1 cellular context compared by ENCODE assay signal in the genomic region with DNA sequence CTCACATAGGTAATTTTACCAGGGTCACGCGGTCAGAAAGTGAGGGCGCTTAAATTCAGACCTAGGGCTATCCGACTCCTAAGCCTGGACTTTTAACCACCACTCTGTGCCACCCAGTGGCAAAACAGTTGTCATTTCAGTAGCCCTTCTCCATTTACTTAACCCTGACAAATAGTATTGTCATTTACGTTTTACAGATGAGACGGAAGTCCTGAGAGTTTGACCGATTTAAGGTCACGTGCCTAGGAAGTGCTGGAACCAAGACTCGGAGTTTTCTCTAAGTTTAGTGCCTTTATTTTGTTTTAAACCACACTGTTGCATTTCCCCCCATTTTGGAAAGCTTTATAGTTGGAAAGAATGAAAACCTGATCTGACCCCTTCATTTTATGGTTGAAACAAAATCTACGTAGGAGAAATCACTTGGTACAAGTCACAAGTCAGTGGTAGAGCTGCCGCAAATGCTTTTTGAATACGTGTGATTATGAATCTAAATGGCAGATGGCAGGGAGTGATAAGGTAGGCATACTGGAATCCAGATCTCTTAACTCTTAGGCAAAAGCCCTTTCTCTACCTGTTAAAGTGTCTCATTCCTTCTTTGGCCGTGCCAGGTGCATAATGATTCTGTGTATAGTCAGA.
TF ChIP-seq lines count a peak whose summit lies in the region.

No MANE protein-coding gene starts in this region.

TF ChIP-seq in GM12878, 131 proteins besides CTCF, POLR2A, EP300 and RAD21 (continued from another document):
- TF ChIP-seq, protein P1, sequence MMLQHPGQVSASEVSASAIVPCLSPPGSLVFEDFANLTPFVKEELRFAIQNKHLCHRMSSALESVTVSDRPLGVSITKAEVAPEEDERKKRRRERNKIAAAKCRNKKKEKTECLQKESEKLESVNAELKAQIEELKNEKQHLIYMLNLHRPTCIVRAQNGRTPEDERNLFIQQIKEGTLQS (IDR thresholded peaks at IDR 0.05; ENCODE audit: borderline replicate concordance, extremely low read depth, low read depth, low read length), result peak; percentile 83; the same call in 1 of the 2 replicates
- TF ChIP-seq, protein P2, sequence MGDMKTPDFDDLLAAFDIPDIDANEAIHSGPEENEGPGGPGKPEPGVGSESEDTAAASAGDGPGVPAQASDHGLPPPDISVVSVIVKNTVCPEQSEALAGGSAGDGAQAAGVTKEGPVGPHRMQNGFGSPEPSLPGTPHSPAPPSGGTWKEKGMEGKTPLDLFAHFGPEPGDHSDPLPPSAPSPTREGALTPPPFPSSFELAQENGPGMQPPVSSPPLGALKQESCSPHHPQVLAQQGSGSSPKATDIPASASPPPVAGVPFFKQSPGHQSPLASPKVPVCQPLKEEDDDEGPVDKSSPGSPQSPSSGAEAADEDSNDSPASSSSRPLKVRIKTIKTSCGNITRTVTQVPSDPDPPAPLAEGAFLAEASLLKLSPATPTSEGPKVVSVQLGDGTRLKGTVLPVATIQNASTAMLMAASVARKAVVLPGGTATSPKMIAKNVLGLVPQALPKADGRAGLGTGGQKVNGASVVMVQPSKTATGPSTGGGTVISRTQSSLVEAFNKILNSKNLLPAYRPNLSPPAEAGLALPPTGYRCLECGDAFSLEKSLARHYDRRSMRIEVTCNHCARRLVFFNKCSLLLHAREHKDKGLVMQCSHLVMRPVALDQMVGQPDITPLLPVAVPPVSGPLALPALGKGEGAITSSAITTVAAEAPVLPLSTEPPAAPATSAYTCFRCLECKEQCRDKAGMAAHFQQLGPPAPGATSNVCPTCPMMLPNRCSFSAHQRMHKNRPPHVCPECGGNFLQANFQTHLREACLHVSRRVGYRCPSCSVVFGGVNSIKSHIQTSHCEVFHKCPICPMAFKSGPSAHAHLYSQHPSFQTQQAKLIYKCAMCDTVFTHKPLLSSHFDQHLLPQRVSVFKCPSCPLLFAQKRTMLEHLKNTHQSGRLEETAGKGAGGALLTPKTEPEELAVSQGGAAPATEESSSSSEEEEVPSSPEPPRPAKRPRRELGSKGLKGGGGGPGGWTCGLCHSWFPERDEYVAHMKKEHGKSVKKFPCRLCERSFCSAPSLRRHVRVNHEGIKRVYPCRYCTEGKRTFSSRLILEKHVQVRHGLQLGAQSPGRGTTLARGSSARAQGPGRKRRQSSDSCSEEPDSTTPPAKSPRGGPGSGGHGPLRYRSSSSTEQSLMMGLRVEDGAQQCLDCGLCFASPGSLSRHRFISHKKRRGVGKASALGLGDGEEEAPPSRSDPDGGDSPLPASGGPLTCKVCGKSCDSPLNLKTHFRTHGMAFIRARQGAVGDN (IDR thresholded peaks at IDR 0.05), result peak; percentile 9; the same call in 1 of the 2 replicates
- TF ChIP-seq HDGF (IDR thresholded peaks at IDR 0.05) (no peak), SMAD1 (IDR thresholded peaks at IDR 0.05; ENCODE audit: low read depth, partially characterized antibody) (peak; percentile 39), BHLHE40 (IDR thresholded peaks at IDR 0.05; ENCODE audit: borderline replicate concordance in 1 of 2, low read depth in 2 of 2, low read length in 1 of 2) (peak; percentile 92 to 95), CREM (IDR thresholded peaks at IDR 0.05; ENCODE audit: low read depth) (peak; percentile 92), PAX8 (IDR thresholded peaks at IDR 0.05) (0 out of 2 replicates have a peak, but pooled peaks have one; percentile 59), BACH1 (IDR thresholded peaks at IDR 0.05; ENCODE audit: borderline replicate concordance) (0 out of 2 replicates have a peak, but pooled peaks have one; percentile 17), RELA (IDR thresholded peaks at IDR 0.05; ENCODE audit: borderline replicate concordance, partially characterized antibody) (no peak), EGR1 (IDR thresholded peaks at IDR 0.05; ENCODE audit: borderline replicate concordance in 1 of 2, low read depth in 2 of 2, low read length in 2 of 2) (no peak), SMARCA5 (IDR thresholded peaks at IDR 0.05) (peak; percentile 31; the same call in 1 of the 2 replicates), GABPA (IDR thresholded peaks at IDR 0.05; ENCODE audit: low read depth) (peak; percentile 77; the same call in 1 of the 2 replicates)
- TF ChIP-seq, protein P3, sequence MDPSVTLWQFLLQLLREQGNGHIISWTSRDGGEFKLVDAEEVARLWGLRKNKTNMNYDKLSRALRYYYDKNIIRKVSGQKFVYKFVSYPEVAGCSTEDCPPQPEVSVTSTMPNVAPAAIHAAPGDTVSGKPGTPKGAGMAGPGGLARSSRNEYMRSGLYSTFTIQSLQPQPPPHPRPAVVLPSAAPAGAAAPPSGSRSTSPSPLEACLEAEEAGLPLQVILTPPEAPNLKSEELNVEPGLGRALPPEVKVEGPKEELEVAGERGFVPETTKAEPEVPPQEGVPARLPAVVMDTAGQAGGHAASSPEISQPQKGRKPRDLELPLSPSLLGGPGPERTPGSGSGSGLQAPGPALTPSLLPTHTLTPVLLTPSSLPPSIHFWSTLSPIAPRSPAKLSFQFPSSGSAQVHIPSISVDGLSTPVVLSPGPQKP (IDR thresholded peaks at IDR 0.05; ENCODE audit: low read depth, low read length), result no peak
- TF ChIP-seq, protein P4, sequence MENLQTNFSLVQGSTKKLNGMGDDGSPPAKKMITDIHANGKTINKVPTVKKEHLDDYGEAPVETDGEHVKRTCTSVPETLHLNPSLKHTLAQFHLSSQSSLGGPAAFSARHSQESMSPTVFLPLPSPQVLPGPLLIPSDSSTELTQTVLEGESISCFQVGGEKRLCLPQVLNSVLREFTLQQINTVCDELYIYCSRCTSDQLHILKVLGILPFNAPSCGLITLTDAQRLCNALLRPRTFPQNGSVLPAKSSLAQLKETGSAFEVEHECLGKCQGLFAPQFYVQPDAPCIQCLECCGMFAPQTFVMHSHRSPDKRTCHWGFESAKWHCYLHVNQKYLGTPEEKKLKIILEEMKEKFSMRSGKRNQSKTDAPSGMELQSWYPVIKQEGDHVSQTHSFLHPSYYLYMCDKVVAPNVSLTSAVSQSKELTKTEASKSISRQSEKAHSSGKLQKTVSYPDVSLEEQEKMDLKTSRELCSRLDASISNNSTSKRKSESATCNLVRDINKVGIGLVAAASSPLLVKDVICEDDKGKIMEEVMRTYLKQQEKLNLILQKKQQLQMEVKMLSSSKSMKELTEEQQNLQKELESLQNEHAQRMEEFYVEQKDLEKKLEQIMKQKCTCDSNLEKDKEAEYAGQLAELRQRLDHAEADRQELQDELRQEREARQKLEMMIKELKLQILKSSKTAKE (IDR thresholded peaks at IDR 0.05; ENCODE audit: low read depth, poor library complexity, severe bottlenecking), result peak; percentile 23
- TF ChIP-seq, protein P5, sequence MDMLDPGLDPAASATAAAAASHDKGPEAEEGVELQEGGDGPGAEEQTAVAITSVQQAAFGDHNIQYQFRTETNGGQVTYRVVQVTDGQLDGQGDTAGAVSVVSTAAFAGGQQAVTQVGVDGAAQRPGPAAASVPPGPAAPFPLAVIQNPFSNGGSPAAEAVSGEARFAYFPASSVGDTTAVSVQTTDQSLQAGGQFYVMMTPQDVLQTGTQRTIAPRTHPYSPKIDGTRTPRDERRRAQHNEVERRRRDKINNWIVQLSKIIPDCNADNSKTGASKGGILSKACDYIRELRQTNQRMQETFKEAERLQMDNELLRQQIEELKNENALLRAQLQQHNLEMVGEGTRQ (IDR thresholded peaks at IDR 0.05; ENCODE audit: borderline replicate concordance, low read depth, low read length), result peak; percentile 83
- TF ChIP-seq, protein P6, sequence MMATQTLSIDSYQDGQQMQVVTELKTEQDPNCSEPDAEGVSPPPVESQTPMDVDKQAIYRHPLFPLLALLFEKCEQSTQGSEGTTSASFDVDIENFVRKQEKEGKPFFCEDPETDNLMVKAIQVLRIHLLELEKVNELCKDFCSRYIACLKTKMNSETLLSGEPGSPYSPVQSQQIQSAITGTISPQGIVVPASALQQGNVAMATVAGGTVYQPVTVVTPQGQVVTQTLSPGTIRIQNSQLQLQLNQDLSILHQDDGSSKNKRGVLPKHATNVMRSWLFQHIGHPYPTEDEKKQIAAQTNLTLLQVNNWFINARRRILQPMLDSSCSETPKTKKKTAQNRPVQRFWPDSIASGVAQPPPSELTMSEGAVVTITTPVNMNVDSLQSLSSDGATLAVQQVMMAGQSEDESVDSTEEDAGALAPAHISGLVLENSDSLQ (IDR thresholded peaks at IDR 0.05), result no peak
- TF ChIP-seq, protein P7, sequence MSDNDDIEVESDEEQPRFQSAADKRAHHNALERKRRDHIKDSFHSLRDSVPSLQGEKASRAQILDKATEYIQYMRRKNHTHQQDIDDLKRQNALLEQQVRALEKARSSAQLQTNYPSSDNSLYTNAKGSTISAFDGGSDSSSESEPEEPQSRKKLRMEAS (IDR thresholded peaks at IDR 0.05; ENCODE audit: low read depth, low read length), result peak; percentile 35; the same call in 1 of the 2 replicates
- TF ChIP-seq, protein P8, sequence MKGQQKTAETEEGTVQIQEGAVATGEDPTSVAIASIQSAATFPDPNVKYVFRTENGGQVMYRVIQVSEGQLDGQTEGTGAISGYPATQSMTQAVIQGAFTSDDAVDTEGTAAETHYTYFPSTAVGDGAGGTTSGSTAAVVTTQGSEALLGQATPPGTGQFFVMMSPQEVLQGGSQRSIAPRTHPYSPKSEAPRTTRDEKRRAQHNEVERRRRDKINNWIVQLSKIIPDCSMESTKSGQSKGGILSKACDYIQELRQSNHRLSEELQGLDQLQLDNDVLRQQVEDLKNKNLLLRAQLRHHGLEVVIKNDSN (IDR thresholded peaks at IDR 0.05; ENCODE audit: borderline replicate concordance, extremely low read length, insufficient read depth, low read depth, low read length), result peak; percentile 76
